12 cellular contexts compared by ENCODE assay signal in genomic region chr12:42759622-42760273, GRCh38.
A peak's percentile ranks its signal among the peaks of the same experiment; 100 is the strongest.
DNase-seq lines count a peak whose midpoint lies in the region; ATAC-seq and TF ChIP-seq lines count a peak whose summit lies in the region.
"Had no signal": no experiment of that assay in that cellular context is flagged by ENCODE, and none has a peak within 500 bp of the region (broad histone marks: within the 10 kb centered on the region; RNA-seq: fewer than 3 reads in every experiment).

No MANE protein-coding gene starts in this region.

- no peaks in the 10 kb centered on the region for H3K36me3 ChIP-seq in lung (ENCODE audit: control insufficient read depth in 2 of 2, insufficient read depth in 2 of 2, low read length in 2 of 2)
- H3K36me3 ChIP-seq in upper lobe of right lung = no peaks in the 10 kb centered on the region
- no peaks in the 10 kb centered on the region for H3K36me3 ChIP-seq in MM.1S (replicated peaks; ENCODE audit: insufficient read depth, low read length)
- H3K36me3 ChIP-seq: vagina had no signal

- H3K27ac ChIP-seq in lung (ENCODE audit: low read depth in 1 of 2, low read length in 1 of 2) (peak overlapping the region in 1 of 2 donors; percentile 41), upper lobe of right lung (no peak overlapping the region), MM.1S (ENCODE audit: low read length) (no peak overlapping the region)
- H3K27ac ChIP-seq: vagina had no signal

- H3K79me2 ChIP-seq in MM.1S (ENCODE audit: low read length) = no peaks in the 10 kb centered on the region

- H2AFZ ChIP-seq in MM.1S (ENCODE audit: low read length) = no peak overlapping the region

- TF ChIP-seq CTCF in epithelial cell of proximal tubule (conservative IDR thresholded peaks at IDR 0.05; ENCODE audit: low read depth, low read length) (no peak), lung (IDR thresholded peaks at IDR 0.05; ENCODE audit: control extremely low read depth, extremely low read depth) (no peak), upper lobe of right lung (IDR thresholded peaks at IDR 0.05) (no peak), MM.1S (IDR thresholded peaks at IDR 0.05; ENCODE audit: low read length) (no peak)

- peak; percentile 70 for DNase-seq in NCI-H226
- peak; percentile 67 for DNase-seq in epithelial cell of proximal tubule (ENCODE audit: low read depth)
- peak; percentile 59 for DNase-seq in lung (ENCODE audit: low spot score)
- DNase-seq in upper lobe of right lung = peak; percentile 64
- no peak for DNase-seq in MM.1S
- DNase-seq in activated effector memory CD4-positive, alpha-beta T cell treated with Interleukin-2 at 50 U/mL for 16 hours = no peak
- DNase-seq in activated effector memory CD4-positive, alpha-beta T cell treated with anti-CD3 and anti-CD28 coated beads, Interleukin-2, amount 50 U/mL, for 16 hours = no peak
- DNase-seq: activated T-cell treated with anti-CD3 and anti-CD28 coated beads, Interleukin-2, amount 50 U/mL, for 24 hours; cerebellar nuclear complex; KG1; T-helper 9 cell had no signal

- H3K4me3 ChIP-seq in epithelial cell of proximal tubule (ENCODE audit: low read depth, low read length) (no peak overlapping the region), lung (no peak overlapping the region), upper lobe of right lung (no peak overlapping the region), MM.1S (ENCODE audit: low read length) (no peak overlapping the region)
- H3K4me3 ChIP-seq: vagina had no signal

- H3F3A ChIP-seq in MM.1S (ENCODE audit: insufficient read depth, low read length) = no peaks in the 10 kb centered on the region

- no peaks in the 10 kb centered on the region for H3K9me2 ChIP-seq in MM.1S (replicated peaks; ENCODE audit: insufficient read depth, low read length)

- peak; percentile 45 for ATAC-seq in lung (ENCODE audit: insufficient read depth, low FRiP score)
- peak; percentile 76 for ATAC-seq in upper lobe of right lung

- no peak overlapping the region for H3K9ac ChIP-seq in MM.1S (ENCODE audit: low read length)

- 78 to 81% methylated on average over 6 of the region's 6 CpGs for WGBS in lung, 2 donors

- no peaks in the 10 kb centered on the region for H4K20me1 ChIP-seq in MM.1S (ENCODE audit: insufficient read depth, low read length)

- no peak overlapping the region for H3K4me2 ChIP-seq in MM.1S (ENCODE audit: low read depth, low read length)

- H3K4me1 ChIP-seq in lung (ENCODE audit: control insufficient read depth in 2 of 2, insufficient read depth in 2 of 2, low read length in 2 of 2) (peaks cover 0 to 9% of the 10 kb centered on the region in 2 donors), upper lobe of right lung (peaks cover 4% of the 10 kb centered on the region), MM.1S (ENCODE audit: low read length) (no peaks in the 10 kb centered on the region)

- intact Hi-C loops in upper lobe of right lung (cut with DNase I) = no loop called here

- H3K9me3 ChIP-seq in lung (ENCODE audit: control insufficient read depth in 2 of 2, insufficient read depth in 1 of 2, low read length in 1 of 2) (peaks cover 0 to 2% of the 10 kb centered on the region in 2 donors), upper lobe of right lung (no peaks in the 10 kb centered on the region), MM.1S (replicated peaks; ENCODE audit: insufficient read depth, low read length) (no peaks in the 10 kb centered on the region)
- H3K9me3 ChIP-seq: vagina had no signal

- H3K27me3 ChIP-seq in lung (ENCODE audit: control insufficient read depth, insufficient read depth) (no peaks in the 10 kb centered on the region), upper lobe of right lung (no peaks in the 10 kb centered on the region), MM.1S (replicated peaks; ENCODE audit: insufficient read depth, low read length) (no peaks in the 10 kb centered on the region)
- H3K27me3 ChIP-seq: vagina had no signal

Comparison
In these comparisons a context has a peak if more than half of its experiments do, and no peak if none do; other contexts are left out.
1. DNase-seq: peak in NCI-H226 (single experiment), epithelial cell of proximal tubule (single experiment), lung (single experiment) and upper lobe of right lung (single experiment); none in MM.1S (single experiment), activated effector memory CD4-positive, alpha-beta T cell treated with Interleukin-2 at 50 U/mL for 16 hours (single experiment) and activated effector memory CD4-positive, alpha-beta T cell treated with anti-CD3 and anti-CD28 coated beads, Interleukin-2, amount 50 U/mL, for 16 hours (single experiment).